In genomic region chr13:28505543-28506135, GRCh38 we compare ENCODE assay signal across 1 cellular context.
TF ChIP-seq lines count a peak whose summit lies in the region.

No MANE protein-coding gene starts in this region.

TF ChIP-seq in H1, 55 proteins besides CTCF, POLR2A, EP300 and RAD21 (continued from another document):
- TF ChIP-seq SIN3A (conservative IDR thresholded peaks at IDR 0.05 in 1 of 2, IDR thresholded peaks at IDR 0.05 in 1 of 2; ENCODE audit: low read depth in 1 of 2, low read length in 2 of 2), result no peak
- no peak for TF ChIP-seq NRF1 (IDR thresholded peaks at IDR 0.05; ENCODE audit: low read depth, low read length)
- TF ChIP-seq RBBP5 (IDR thresholded peaks at IDR 0.05; ENCODE audit: borderline replicate concordance, low read depth, low read length), result no peak
- no peak for TF ChIP-seq SP2 (IDR thresholded peaks at IDR 0.05; ENCODE audit: low read length)
- TF ChIP-seq SRF (IDR thresholded peaks at IDR 0.05; ENCODE audit: low read depth, low read length), result no peak
- no peak for TF ChIP-seq TAF7 (optimal IDR thresholded peaks at IDR 0.05; ENCODE audit: borderline replicate concordance, low read depth, low read length)
- no peak for TF ChIP-seq BACH1 (IDR thresholded peaks at IDR 0.05; ENCODE audit: low read length)
- no peak for TF ChIP-seq SUZ12 (IDR thresholded peaks at IDR 0.05; ENCODE audit: low read length)
- no peak for TF ChIP-seq ASH2L (IDR thresholded peaks at IDR 0.05; ENCODE audit: low read length)
- TF ChIP-seq POLR2AphosphoS5 (IDR thresholded peaks at IDR 0.05; ENCODE audit: low read depth, low read length), result no peak
- TF ChIP-seq FOSL1 (IDR thresholded peaks at IDR 0.05; ENCODE audit: insufficient read depth, low read depth, low read length), result no peak
- TF ChIP-seq E2F6 (IDR thresholded peaks at IDR 0.05), result no peak
- TF ChIP-seq HDAC2 (IDR thresholded peaks at IDR 0.05; ENCODE audit: borderline replicate concordance in 1 of 2, low read depth in 2 of 2, low read length in 2 of 2), result no peak
- TF ChIP-seq CBX5 (IDR thresholded peaks at IDR 0.05; ENCODE audit: low read depth, low read length), result no peak
- TF ChIP-seq TBP (IDR thresholded peaks at IDR 0.05; ENCODE audit: low read depth, low read length), result no peak
- no peak for TF ChIP-seq GABPA (IDR thresholded peaks at IDR 0.05; ENCODE audit: borderline replicate concordance, insufficient read depth, low read length)
- no peak for TF ChIP-seq JUN (IDR thresholded peaks at IDR 0.05; ENCODE audit: low read depth, low read length)
